30 cellular contexts compared by ENCODE assay signal in genomic region chr5:175683231-175683630, GRCh38. TPM values are rescaled to one million over a fixed set of nuclear protein-coding genes. Genes with fewer than 3 reads are reported as not detected.
DNase-seq lines count a peak whose midpoint lies in the region; ATAC-seq and TF ChIP-seq lines count a peak whose summit lies in the region.
"Had no signal": no experiment of that assay in that cellular context is flagged by ENCODE, and none has a peak within 500 bp of the region (broad histone marks: within the 10 kb centered on the region; RNA-seq: fewer than 3 reads in every experiment).

No MANE protein-coding gene starts in this region.

- no peak overlapping the region for H3K4me3 Mint-ChIP-seq in activated naive CD4-positive, alpha-beta T cell treated with anti-CD3 and anti-CD28 coated beads, Interleukin-2, amount 50 U/mL, for 24 hours
- H3K4me3 Mint-ChIP-seq in activated naive CD4-positive, alpha-beta T cell treated with anti-CD3 and anti-CD28 coated beads, Interleukin-2, amount 10 ng/mL, durations not matched to agents 7 days and 5 days, result no peak overlapping the region
- no peak overlapping the region for H3K4me3 Mint-ChIP-seq in T-helper 17 cell
- H3K4me3 Mint-ChIP-seq: CD4-positive, alpha-beta memory T cell; HFFc6 had no signal

- no peak for ATAC-seq in T-helper 17 cell
- ATAC-seq in HG03196 (IDR thresholded peaks at IDR 0.05; ENCODE audit: unreplicated experiment), result no peak
- ATAC-seq in GM21737 (IDR thresholded peaks at IDR 0.05; ENCODE audit: unreplicated experiment), result no peak

- peaks cover 40% of the 10 kb centered on the region for H3K4me1 Mint-ChIP-seq in activated naive CD4-positive, alpha-beta T cell treated with anti-CD3 and anti-CD28 coated beads, Interleukin-2, amount 50 U/mL, for 24 hours
- H3K4me1 Mint-ChIP-seq in activated naive CD4-positive, alpha-beta T cell treated with anti-CD3 and anti-CD28 coated beads, Interleukin-2, amount 10 ng/mL, durations not matched to agents 7 days and 5 days, result peaks cover 33% of the 10 kb centered on the region
- peaks cover 15% of the 10 kb centered on the region for H3K4me1 Mint-ChIP-seq in T-helper 17 cell
- H3K4me1 Mint-ChIP-seq: IgD-negative memory B cell had no signal

- no peak for TF ChIP-seq EP300 in suprapubic skin (IDR thresholded peaks at IDR 0.05)

- H3K9ac ChIP-seq in BLaER1, result no peak overlapping the region
- H3K9ac ChIP-seq: KMS-11 had no signal

- H3K36me3 ChIP-seq in BLaER1, result peaks cover 58% of the 10 kb centered on the region
- no peaks in the 10 kb centered on the region for H3K36me3 ChIP-seq in suprapubic skin
- H3K36me3 ChIP-seq: HAP-1 had no signal

- H3K27me3 Mint-ChIP-seq in activated naive CD4-positive, alpha-beta T cell treated with anti-CD3 and anti-CD28 coated beads, Interleukin-2, amount 50 U/mL, for 24 hours, result no peaks in the 10 kb centered on the region
- H3K27me3 Mint-ChIP-seq in activated naive CD4-positive, alpha-beta T cell treated with anti-CD3 and anti-CD28 coated beads, Interleukin-2, amount 10 ng/mL, durations not matched to agents 7 days and 5 days, result no peaks in the 10 kb centered on the region
- H3K27me3 Mint-ChIP-seq in T-helper 17 cell, result no peaks in the 10 kb centered on the region
- H3K27me3 Mint-ChIP-seq: CD4-positive, alpha-beta memory T cell had no signal

- no peak for TF ChIP-seq CTCF in suprapubic skin (IDR thresholded peaks at IDR 0.05)

- H3K9me3 ChIP-seq in BLaER1, result no peaks in the 10 kb centered on the region
- H3K9me3 ChIP-seq in T-helper 17 cell (ENCODE audit: control insufficient read depth, low read length, poor library complexity, severe bottlenecking), result no peaks in the 10 kb centered on the region
- H3K9me3 ChIP-seq in suprapubic skin, result no peaks in the 10 kb centered on the region
- H3K9me3 ChIP-seq: HAP-1 had no signal

- peak overlapping the region; percentile 51 for H3K4me2 ChIP-seq in BLaER1
- H3K4me2 ChIP-seq: KMS-11 had no signal

- no peak for TF ChIP-seq POLR2A in suprapubic skin (IDR thresholded peaks at IDR 0.05)

- peaks cover 11% of the 10 kb centered on the region for H3K36me3 Mint-ChIP-seq in activated naive CD4-positive, alpha-beta T cell treated with anti-CD3 and anti-CD28 coated beads, Interleukin-2, amount 50 U/mL, for 24 hours
- H3K36me3 Mint-ChIP-seq in activated naive CD4-positive, alpha-beta T cell treated with anti-CD3 and anti-CD28 coated beads, Interleukin-2, amount 10 ng/mL, durations not matched to agents 7 days and 5 days, result peaks cover 43% of the 10 kb centered on the region
- H3K36me3 Mint-ChIP-seq in T-helper 17 cell (ENCODE audit: low read depth), result peaks cover 3% of the 10 kb centered on the region
- H3K36me3 Mint-ChIP-seq: IgD-negative memory B cell had no signal

- H3K9me3 Mint-ChIP-seq in activated naive CD4-positive, alpha-beta T cell treated with anti-CD3 and anti-CD28 coated beads, Interleukin-2, amount 50 U/mL, for 24 hours, result no peaks in the 10 kb centered on the region
- H3K9me3 Mint-ChIP-seq in activated naive CD4-positive, alpha-beta T cell treated with anti-CD3 and anti-CD28 coated beads, Interleukin-2, amount 10 ng/mL, durations not matched to agents 7 days and 5 days, result no peaks in the 10 kb centered on the region
- H3K9me3 Mint-ChIP-seq: CD4-positive, alpha-beta memory T cell had no signal

- no peaks in the 10 kb centered on the region for H3K27me3 ChIP-seq in BLaER1
- peaks cover 37% of the 10 kb centered on the region for H3K27me3 ChIP-seq in suprapubic skin

- H3K4me3 ChIP-seq in BLaER1 (no peak overlapping the region), suprapubic skin (no peak overlapping the region)
- H3K4me3 ChIP-seq: HAP-1, SK-N-MC had no signal

- H3K4me1 ChIP-seq in BLaER1 (peaks cover 67% of the 10 kb centered on the region), suprapubic skin (peaks cover 4% of the 10 kb centered on the region)
- H3K4me1 ChIP-seq: HAP-1 had no signal

- peak overlapping the region; percentile 51 for H3K27ac Mint-ChIP-seq in activated naive CD4-positive, alpha-beta T cell treated with anti-CD3 and anti-CD28 coated beads, Interleukin-2, amount 50 U/mL, for 24 hours
- no peak overlapping the region for H3K27ac Mint-ChIP-seq in activated naive CD4-positive, alpha-beta T cell treated with anti-CD3 and anti-CD28 coated beads, Interleukin-2, amount 10 ng/mL, durations not matched to agents 7 days and 5 days
- H3K27ac Mint-ChIP-seq in T-helper 17 cell, result peak overlapping the region; percentile 34
- H3K27ac Mint-ChIP-seq: HFFc6, IgD-negative memory B cell had no signal

- 98% methylated on average over 15 of the region's 15 CpGs for WGBS in suprapubic skin

- peaks cover 40% of the 10 kb centered on the region for H4K20me1 ChIP-seq in BLaER1

- CTCF ChIA-PET in activated naive CD4-positive, alpha-beta T cell treated with anti-CD3 and anti-CD28 coated beads, Interleukin-2, amount 10 ng/mL, durations not matched to agents 7 days and 5 days (lab: Charles Lee), result interaction anchor here (1.2 kb wide), 1 partner anchor 13 kb away, joined by 4 read pairs; no protein-coding TSS in a partner anchor

- H3K27ac ChIP-seq in BLaER1 (no peak overlapping the region), suprapubic skin (no peak overlapping the region)
- H3K27ac ChIP-seq: KMS-11, SK-N-MC had no signal

- DNase-seq in activated naive CD4-positive, alpha-beta T cell treated with anti-CD3 and anti-CD28 coated beads, Interleukin-2, amount 10 ng/mL, durations not matched to agents 7 days and 5 days, result no peak
- DNase-seq in T-helper 17 cell, result no peak
- DNase-seq in mesenteric fat pad (ENCODE audit: low spot score), result peak; percentile 64
- no peak for DNase-seq in suprapubic skin (ENCODE audit: low spot score in 2 of 2)
- DNase-seq: 8988T; ACHN; CD4-positive, alpha-beta memory T cell; COR-L47; DMS53; GOT3; HFFc6; NCI-H1048; NCI-H1417 treated with DMSO at 0.1 percent for 48 hours; NCI-H1694 treated with DMSO at 0.1 percent for 48 hours; NCI-H2081 treated with DMSO at 0.1 percent for 48 hours; NCI-H2171; NCI-H226; NCI-H510A; NCI-H69; RPMI8226; SIG-M5 had no signal

RNA-seq across cellular contexts. Expression of gene HRH2, which starts 25.4 kb away (rescaled TPM):
- 1 to 10 TPM; 2.8 to 4.9 TPM for total RNA-seq in T-helper 17 cell
- 12.5 TPM for total RNA-seq in mesenteric fat pad
- total RNA-seq in suprapubic skin, result 1 to 10 TPM in 2 of 4 donors, under 1 TPM in 2; 0.81 to 1.4 (median 1.0) TPM
- total RNA-seq: G401, HFFc6 had no signal
